Comparison of ENCODE assay signal across 1 cellular context in the genomic region with DNA sequence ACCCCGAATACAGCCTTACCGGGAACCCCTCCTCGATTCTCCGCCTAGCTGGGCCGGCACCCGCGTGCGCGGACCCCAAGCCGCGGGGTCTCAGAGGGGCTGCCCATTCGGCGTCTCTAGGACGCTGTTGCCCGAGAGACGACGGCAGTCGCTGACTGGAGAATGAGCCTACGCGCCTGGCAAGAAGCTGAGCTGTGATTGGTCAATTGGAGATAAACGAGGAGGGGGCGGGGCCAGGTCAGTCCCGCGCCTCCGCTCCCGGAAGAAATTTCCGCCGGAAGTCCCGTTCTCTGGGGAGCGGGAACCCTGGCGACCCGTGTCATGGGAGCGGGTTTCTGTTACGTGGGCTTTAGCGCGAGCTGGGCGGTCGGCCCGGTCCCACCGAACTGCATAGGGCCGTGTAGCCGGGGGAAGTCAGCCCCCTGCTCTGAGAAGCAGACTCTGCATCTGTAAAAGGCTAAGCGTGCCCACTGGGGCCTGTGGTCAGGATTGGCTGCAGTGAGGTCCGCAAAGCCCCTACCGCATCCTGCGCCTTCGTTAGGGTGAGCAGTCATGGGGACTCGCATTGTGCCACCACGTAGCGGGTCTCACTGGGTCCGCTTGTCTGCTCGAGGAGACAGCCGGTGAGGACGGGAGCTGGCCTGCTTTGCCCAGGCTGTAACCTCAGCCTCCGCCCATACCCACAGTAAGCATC.
TF ChIP-seq lines count a peak whose summit lies in the region.

A gene with protein sequence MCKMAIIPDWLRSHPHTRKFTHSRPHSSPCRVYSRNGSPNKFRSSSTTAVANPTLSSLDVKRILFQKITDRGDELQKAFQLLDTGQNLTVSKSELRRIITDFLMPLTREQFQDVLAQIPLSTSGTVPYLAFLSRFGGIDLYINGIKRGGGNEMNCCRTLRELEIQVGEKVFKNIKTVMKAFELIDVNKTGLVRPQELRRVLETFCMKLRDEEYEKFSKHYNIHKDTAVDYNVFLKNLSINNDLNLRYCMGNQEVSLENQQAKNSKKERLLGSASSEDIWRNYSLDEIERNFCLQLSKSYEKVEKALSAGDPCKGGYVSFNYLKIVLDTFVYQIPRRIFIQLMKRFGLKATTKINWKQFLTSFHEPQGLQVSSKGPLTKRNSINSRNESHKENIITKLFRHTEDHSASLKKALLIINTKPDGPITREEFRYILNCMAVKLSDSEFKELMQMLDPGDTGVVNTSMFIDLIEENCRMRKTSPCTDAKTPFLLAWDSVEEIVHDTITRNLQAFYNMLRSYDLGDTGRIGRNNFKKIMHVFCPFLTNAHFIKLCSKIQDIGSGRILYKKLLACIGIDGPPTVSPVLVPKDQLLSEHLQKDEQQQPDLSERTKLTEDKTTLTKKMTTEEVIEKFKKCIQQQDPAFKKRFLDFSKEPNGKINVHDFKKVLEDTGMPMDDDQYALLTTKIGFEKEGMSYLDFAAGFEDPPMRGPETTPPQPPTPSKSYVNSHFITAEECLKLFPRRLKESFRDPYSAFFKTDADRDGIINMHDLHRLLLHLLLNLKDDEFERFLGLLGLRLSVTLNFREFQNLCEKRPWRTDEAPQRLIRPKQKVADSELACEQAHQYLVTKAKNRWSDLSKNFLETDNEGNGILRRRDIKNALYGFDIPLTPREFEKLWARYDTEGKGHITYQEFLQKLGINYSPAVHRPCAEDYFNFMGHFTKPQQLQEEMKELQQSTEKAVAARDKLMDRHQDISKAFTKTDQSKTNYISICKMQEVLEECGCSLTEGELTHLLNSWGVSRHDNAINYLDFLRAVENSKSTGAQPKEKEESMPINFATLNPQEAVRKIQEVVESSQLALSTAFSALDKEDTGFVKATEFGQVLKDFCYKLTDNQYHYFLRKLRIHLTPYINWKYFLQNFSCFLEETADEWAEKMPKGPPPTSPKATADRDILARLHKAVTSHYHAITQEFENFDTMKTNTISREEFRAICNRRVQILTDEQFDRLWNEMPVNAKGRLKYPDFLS (N-terminal part only) (minus strand): TSS at position 157 of the 694 bp plus-strand sequence. CDS start 29,987 bp downstream, outside the sequence.

TF ChIP-seq in HEK293, 187 proteins besides CTCF, POLR2A, EP300 and RAD21 (continued from another document):
- TF ChIP-seq, protein P1, sequence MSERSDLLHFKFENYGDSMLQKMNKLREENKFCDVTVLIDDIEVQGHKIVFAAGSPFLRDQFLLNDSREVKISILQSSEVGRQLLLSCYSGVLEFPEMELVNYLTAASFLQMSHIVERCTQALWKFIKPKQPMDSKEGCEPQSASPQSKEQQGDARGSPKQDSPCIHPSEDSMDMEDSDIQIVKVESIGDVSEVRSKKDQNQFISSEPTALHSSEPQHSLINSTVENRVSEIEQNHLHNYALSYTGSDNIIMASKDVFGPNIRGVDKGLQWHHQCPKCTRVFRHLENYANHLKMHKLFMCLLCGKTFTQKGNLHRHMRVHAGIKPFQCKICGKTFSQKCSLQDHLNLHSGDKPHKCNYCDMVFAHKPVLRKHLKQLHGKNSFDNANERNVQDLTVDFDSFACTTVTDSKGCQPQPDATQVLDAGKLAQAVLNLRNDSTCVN (tag by site-specific recombination; optimal IDR thresholded peaks at IDR 0.05) = peak; percentile 85
- TF ChIP-seq ZNF561 (tag by site-specific recombination; IDR thresholded peaks at IDR 0.05; ENCODE audit: borderline replicate concordance) (peak; percentile 34; the same call in 1 of the 2 replicates), ZNF24 (tag by site-specific recombination; IDR thresholded peaks at IDR 0.05) (peak; percentile 21; the same call in 1 of the 2 replicates), ZSCAN16 (tag by site-specific recombination; IDR thresholded peaks at IDR 0.05) (no peak), BCL11B (tag by site-specific recombination; IDR thresholded peaks at IDR 0.05; ENCODE audit: low read depth) (0 out of 2 replicates have a peak, but pooled peaks have one; percentile 27), ZBTB8A (tag by site-specific recombination; IDR thresholded peaks at IDR 0.05) (peak; percentile 29; the same call in 1 of the 2 replicates), ZEB2 (tag by site-specific recombination; IDR thresholded peaks at IDR 0.05) (peak; percentile 53; the same call in 1 of the 2 replicates), KLF1 (tag by site-specific recombination; IDR thresholded peaks at IDR 0.05) (0 out of 2 replicates have a peak, but pooled peaks have one; percentile 1), ZNF610 (tag by site-specific recombination; IDR thresholded peaks at IDR 0.05; ENCODE audit: borderline replicate concordance) (peak; percentile 51; the same call in 1 of the 2 replicates), ZFP41 (tag by site-specific recombination; IDR thresholded peaks at IDR 0.05; ENCODE audit: borderline replicate concordance) (no peak), KLF9 (tag by site-specific recombination; IDR thresholded peaks at IDR 0.05; ENCODE audit: low read depth) (peak; percentile 74), ZNF791 (tag by site-specific recombination; IDR thresholded peaks at IDR 0.05) (no peak), MYNN (tag by site-specific recombination; IDR thresholded peaks at IDR 0.05; ENCODE audit: borderline replicate concordance) (peak; percentile 64), ZNF830 (tag by site-specific recombination; IDR thresholded peaks at IDR 0.05; ENCODE audit: low read depth) (no peak), SP3 (tag by site-specific recombination; IDR thresholded peaks at IDR 0.05) (peak; percentile 87), ZNF76 (tag by site-specific recombination; IDR thresholded peaks at IDR 0.05; ENCODE audit: borderline replicate concordance, low read depth) (no peak), ZBTB48 (tag by site-specific recombination; IDR thresholded peaks at IDR 0.05) (peak; percentile 18; the same call in 1 of the 2 replicates), ZNF157 (tag by site-specific recombination; IDR thresholded peaks at IDR 0.05) (no peak), ZNF423 (tag by site-specific recombination; IDR thresholded peaks at IDR 0.05) (no peak), ZIC2 (tag by site-specific recombination; IDR thresholded peaks at IDR 0.05) (0 out of 2 replicates have a peak, but pooled peaks have one; percentile 17), ZNF660 (tag by site-specific recombination; IDR thresholded peaks at IDR 0.05) (peak; percentile 52; the same call in 1 of the 2 replicates)
- TF ChIP-seq, protein P2, sequence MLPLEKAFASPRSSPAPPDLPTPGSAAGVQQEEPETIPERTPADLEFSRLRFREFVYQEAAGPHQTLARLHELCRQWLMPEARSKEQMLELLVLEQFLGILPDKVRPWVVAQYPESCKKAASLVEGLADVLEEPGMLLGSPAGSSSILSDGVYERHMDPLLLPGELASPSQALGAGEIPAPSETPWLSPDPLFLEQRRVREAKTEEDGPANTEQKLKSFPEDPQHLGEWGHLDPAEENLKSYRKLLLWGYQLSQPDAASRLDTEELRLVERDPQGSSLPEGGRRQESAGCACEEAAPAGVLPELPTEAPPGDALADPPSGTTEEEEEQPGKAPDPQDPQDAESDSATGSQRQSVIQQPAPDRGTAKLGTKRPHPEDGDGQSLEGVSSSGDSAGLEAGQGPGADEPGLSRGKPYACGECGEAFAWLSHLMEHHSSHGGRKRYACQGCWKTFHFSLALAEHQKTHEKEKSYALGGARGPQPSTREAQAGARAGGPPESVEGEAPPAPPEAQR (tag by site-specific recombination; IDR thresholded peaks at IDR 0.05) = no peak
- TF ChIP-seq, protein P3, sequence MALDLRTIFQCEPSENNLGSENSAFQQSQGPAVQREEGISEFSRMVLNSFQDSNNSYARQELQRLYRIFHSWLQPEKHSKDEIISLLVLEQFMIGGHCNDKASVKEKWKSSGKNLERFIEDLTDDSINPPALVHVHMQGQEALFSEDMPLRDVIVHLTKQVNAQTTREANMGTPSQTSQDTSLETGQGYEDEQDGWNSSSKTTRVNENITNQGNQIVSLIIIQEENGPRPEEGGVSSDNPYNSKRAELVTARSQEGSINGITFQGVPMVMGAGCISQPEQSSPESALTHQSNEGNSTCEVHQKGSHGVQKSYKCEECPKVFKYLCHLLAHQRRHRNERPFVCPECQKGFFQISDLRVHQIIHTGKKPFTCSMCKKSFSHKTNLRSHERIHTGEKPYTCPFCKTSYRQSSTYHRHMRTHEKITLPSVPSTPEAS (tag by site-specific recombination; IDR thresholded peaks at IDR 0.05) = no peak
- TF ChIP-seq, protein P4, sequence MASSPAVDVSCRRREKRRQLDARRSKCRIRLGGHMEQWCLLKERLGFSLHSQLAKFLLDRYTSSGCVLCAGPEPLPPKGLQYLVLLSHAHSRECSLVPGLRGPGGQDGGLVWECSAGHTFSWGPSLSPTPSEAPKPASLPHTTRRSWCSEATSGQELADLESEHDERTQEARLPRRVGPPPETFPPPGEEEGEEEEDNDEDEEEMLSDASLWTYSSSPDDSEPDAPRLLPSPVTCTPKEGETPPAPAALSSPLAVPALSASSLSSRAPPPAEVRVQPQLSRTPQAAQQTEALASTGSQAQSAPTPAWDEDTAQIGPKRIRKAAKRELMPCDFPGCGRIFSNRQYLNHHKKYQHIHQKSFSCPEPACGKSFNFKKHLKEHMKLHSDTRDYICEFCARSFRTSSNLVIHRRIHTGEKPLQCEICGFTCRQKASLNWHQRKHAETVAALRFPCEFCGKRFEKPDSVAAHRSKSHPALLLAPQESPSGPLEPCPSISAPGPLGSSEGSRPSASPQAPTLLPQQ (tag by site-specific recombination; IDR thresholded peaks at IDR 0.05) = peak; percentile 48; the same call in 1 of the 2 replicates
- TF ChIP-seq, protein P5, sequence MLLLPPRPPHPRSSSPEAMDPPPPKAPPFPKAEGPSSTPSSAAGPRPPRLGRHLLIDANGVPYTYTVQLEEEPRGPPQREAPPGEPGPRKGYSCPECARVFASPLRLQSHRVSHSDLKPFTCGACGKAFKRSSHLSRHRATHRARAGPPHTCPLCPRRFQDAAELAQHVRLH (tag by site-specific recombination; IDR thresholded peaks at IDR 0.05) = no peak
TF ChIP-seq in HEK293: peak in this region for 41.
